ENCODE assay signal across 20 cellular contexts in the genomic region with DNA sequence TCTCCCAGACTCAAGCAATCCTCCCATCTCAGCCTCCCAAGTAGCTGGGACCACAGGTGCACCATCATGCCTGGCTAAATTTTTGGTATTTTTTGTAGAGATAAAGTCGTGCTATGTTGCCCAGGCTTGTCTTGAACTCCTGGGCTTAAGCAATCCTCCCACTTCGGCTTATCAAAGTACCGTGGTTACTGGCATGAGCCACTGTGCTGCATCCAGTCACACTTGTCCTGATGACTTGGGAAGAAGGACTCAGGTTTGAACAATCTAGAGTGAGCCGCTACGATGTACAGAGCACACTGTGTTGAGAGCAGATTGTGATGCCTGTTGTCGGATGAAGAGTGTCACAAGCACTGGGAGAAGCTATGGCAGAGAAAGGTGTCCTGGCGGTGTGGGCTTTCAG. TPM values are rescaled to one million over a fixed set of nuclear protein-coding genes. Genes with fewer than 3 reads are reported as not detected.
DNase-seq lines count a peak whose midpoint lies in the region; ATAC-seq and TF ChIP-seq lines count a peak whose summit lies in the region.
"Had no signal": no experiment of that assay in that cellular context is flagged by ENCODE, and none has a peak within 500 bp of the region (broad histone marks: within the 10 kb centered on the region; RNA-seq: fewer than 3 reads in every experiment).

No MANE protein-coding gene starts in this region.

- intact Hi-C loops in heart left ventricle (cut with DNase I): loop anchor here in 3 of 10 donors (5.0 kb wide), 1 partner anchor 382 kb away; no protein-coding TSS in a partner anchor

- TF ChIP-seq CTCF in heart left ventricle (IDR thresholded peaks at IDR 0.05): no peak

- CTCF ChIA-PET in HEK293T (lab: Yijun Ruan, JAX): interaction anchor here (0.6 kb wide), 1 partner anchor 742 kb away, joined by 3 read pairs; no protein-coding TSS in a partner anchor

- no peak overlapping the region for H3K4me3 ChIP-seq in heart left ventricle

- no peaks in the 10 kb centered on the region for H3K36me3 ChIP-seq in heart left ventricle

- no peak overlapping the region for H3K27ac ChIP-seq in heart left ventricle
- H3K27ac ChIP-seq: KMS-11 had no signal

- POLR2A ChIA-PET in HEK293T (lab: Yijun Ruan, JAX): no interaction called here

- no peaks in the 10 kb centered on the region for H3K9me3 ChIP-seq in heart left ventricle
- H3K9me3 ChIP-seq: SK-N-SH had no signal

- peak; percentile 4 for DNase-seq in HEK293T (ENCODE audit: extremely low spot score)
- peak in 71 of 76 experiments; percentile 11 to 82 (median 56) for DNase-seq in HUDEP-2 (lab: John Stamatoyannopoulos, UW; ENCODE audit: unreplicated experiment in 76 of 76)
- DNase-seq in amniotic epithelial cell (ENCODE audit: low read depth): peak; percentile 1
- no peak for DNase-seq in heart left ventricle
- no peak for DNase-seq in kidney glomerular epithelial cell (lab: John Stamatoyannopoulos, UW)
- no peak for DNase-seq in NCI-H2227 (lab: John Stamatoyannopoulos, UW; ENCODE audit: unreplicated experiment)
- DNase-seq: CD4-positive, CD25-positive, alpha-beta regulatory T cell; COR-L47; DMS79; GOT3; NCI-H1105 treated with DMSO at 0.1 percent for 48 hours; NCI-H2081; NCI-H2171; NCI-H526; PC-3; RPMI8226; SIG-M5; SK-N-SH had no signal

- peak in 3 of 4 donors; percentile 56 to 69 (median 61) for ATAC-seq in heart left ventricle
- no peak for ATAC-seq in HG03175 (IDR thresholded peaks at IDR 0.05; ENCODE audit: unreplicated experiment)
- ATAC-seq: PC-3 had no signal

- H3K4me1 ChIP-seq in heart left ventricle: no peaks in the 10 kb centered on the region

- no peak for TF ChIP-seq POLR2A in heart left ventricle (IDR thresholded peaks at IDR 0.05)

- peaks cover 0 to 26% (median 0%) of the 10 kb centered on the region in 9 donors for H3K27me3 ChIP-seq in heart left ventricle

- WGBS in heart left ventricle, 4 donors: 40 to 49% (median 44%) methylated on average over 7 of the region's 7 CpGs

TF ChIP-seq in HEK293T, 16 proteins besides CTCF, POLR2A, EP300 and RAD21:
- TF ChIP-seq TARDBP (IDR thresholded peaks at IDR 0.05): no peak
- TF ChIP-seq FOXM1 (IDR thresholded peaks at IDR 0.05; ENCODE audit: borderline replicate concordance): no peak
- TF ChIP-seq FOXA1 (IDR thresholded peaks at IDR 0.05): no peak
- no peak for TF ChIP-seq LEF1 (IDR thresholded peaks at IDR 0.05; ENCODE audit: borderline replicate concordance)
- TF ChIP-seq ARNT (IDR thresholded peaks at IDR 0.05): no peak
- no peak for TF ChIP-seq ZNF384 (IDR thresholded peaks at IDR 0.05)
- TF ChIP-seq SP1 (IDR thresholded peaks at IDR 0.05): no peak
- no peak for TF ChIP-seq HDGF (IDR thresholded peaks at IDR 0.05; ENCODE audit: borderline replicate concordance)
- no peak for TF ChIP-seq FOXK2 (IDR thresholded peaks at IDR 0.05)
- no peak for TF ChIP-seq CTBP1 (IDR thresholded peaks at IDR 0.05; ENCODE audit: borderline replicate concordance)
- TF ChIP-seq ELF4 (IDR thresholded peaks at IDR 0.05): no peak
- no peak for TF ChIP-seq BHLHE40 (IDR thresholded peaks at IDR 0.05; ENCODE audit: borderline replicate concordance)
- no peak for TF ChIP-seq NFRKB (IDR thresholded peaks at IDR 0.05)
- TF ChIP-seq L3MBTL2 (conservative IDR thresholded peaks at IDR 0.05): no peak
- TF ChIP-seq, protein P1, sequence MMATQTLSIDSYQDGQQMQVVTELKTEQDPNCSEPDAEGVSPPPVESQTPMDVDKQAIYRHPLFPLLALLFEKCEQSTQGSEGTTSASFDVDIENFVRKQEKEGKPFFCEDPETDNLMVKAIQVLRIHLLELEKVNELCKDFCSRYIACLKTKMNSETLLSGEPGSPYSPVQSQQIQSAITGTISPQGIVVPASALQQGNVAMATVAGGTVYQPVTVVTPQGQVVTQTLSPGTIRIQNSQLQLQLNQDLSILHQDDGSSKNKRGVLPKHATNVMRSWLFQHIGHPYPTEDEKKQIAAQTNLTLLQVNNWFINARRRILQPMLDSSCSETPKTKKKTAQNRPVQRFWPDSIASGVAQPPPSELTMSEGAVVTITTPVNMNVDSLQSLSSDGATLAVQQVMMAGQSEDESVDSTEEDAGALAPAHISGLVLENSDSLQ (IDR thresholded peaks at IDR 0.05): no peak
- no peak for TF ChIP-seq SUZ12 (IDR thresholded peaks at IDR 0.05)

RNA-seq across cellular contexts. Expression of gene RNF187, which starts 27.2 kb away (rescaled TPM):
- 10 to 100 TPM; 37.2 to 96.3 (median 76.6) TPM for total RNA-seq in heart left ventricle
- polyA plus RNA-seq in heart left ventricle: 10 to 100 TPM; 26.1 to 48.9 TPM

Comparison
In these comparisons a context has a peak if more than half of its experiments do, and no peak if none do; other contexts are left out.
1. DNase-seq: peak in HEK293T (single experiment), HUDEP-2 (71 of 76) and amniotic epithelial cell (single experiment); none in heart left ventricle (0 of 5), kidney glomerular epithelial cell (single experiment) and NCI-H2227 (single experiment).